In genomic region chr11:46930089-46930488, GRCh38 we compare ENCODE assay signal across 11 cellular contexts. TPM values are rescaled to one million over a fixed set of nuclear protein-coding genes. Genes with fewer than 3 reads are reported as not detected.
A peak's percentile ranks its signal among the peaks of the same experiment; 100 is the strongest.
DNase-seq lines count a peak whose midpoint lies in the region; ATAC-seq and TF ChIP-seq lines count a peak whose summit lies in the region.
"Had no signal": no experiment of that assay in that cellular context is flagged by ENCODE, and none has a peak within 500 bp of the region (broad histone marks: within the 10 kb centered on the region; RNA-seq: fewer than 3 reads in every experiment).

No MANE protein-coding gene starts in this region.

- H3K9me2 ChIP-seq in OCI-LY1 (ENCODE audit: low read depth, low read length) (no peaks in the 10 kb centered on the region), MM.1S (replicated peaks; ENCODE audit: insufficient read depth, low read length) (no peaks in the 10 kb centered on the region)

- peaks cover 25% of the 10 kb centered on the region for H3K27me3 Mint-ChIP-seq in activated T-cell treated with anti-CD3 and anti-CD28 coated beads, Interleukin-2, amount 50 U/mL, for 72 hours (ENCODE audit: low read depth)
- H3K27me3 Mint-ChIP-seq in progenitor cell of endocrine pancreas, result no peaks in the 10 kb centered on the region

- no peak overlapping the region for H3K9ac ChIP-seq in OCI-LY1 (ENCODE audit: low read length)
- no peak overlapping the region for H3K9ac ChIP-seq in MM.1S (ENCODE audit: low read length)
- H3K9ac ChIP-seq: BLaER1 had no signal

- no peaks in the 10 kb centered on the region for H4K20me1 ChIP-seq in OCI-LY1 (ENCODE audit: insufficient read depth, low read length)
- no peaks in the 10 kb centered on the region for H4K20me1 ChIP-seq in MM.1S (ENCODE audit: insufficient read depth, low read length)
- H4K20me1 ChIP-seq: BLaER1 had no signal

- H3K27me3 ChIP-seq in OCI-LY1 (ENCODE audit: insufficient read depth, low read length) (no peaks in the 10 kb centered on the region), MM.1S (replicated peaks; ENCODE audit: insufficient read depth, low read length) (no peaks in the 10 kb centered on the region)
- H3K27me3 ChIP-seq: BLaER1 had no signal

- peaks cover 1 to 2% of the 10 kb centered on the region in 2 donors for H3K9me3 Mint-ChIP-seq in activated T-cell treated with anti-CD3 and anti-CD28 coated beads, Interleukin-2, amount 50 U/mL, for 72 hours
- H3K9me3 Mint-ChIP-seq in stimulated activated effector memory CD8-positive, alpha-beta T cell treated with anti-CD3 and anti-CD28 coated beads, Interleukin-12 subunit alpha, Interleukin-12 subunit beta, amount 100 ng/mL, for 72 hours, result no peaks in the 10 kb centered on the region
- H3K9me3 Mint-ChIP-seq in progenitor cell of endocrine pancreas (ENCODE audit: low read depth), result peaks cover 4% of the 10 kb centered on the region
- H3K9me3 Mint-ChIP-seq: activated T-helper 17 cell treated with anti-CD3 and anti-CD28 coated beads, Interleukin-2, amount 50 U/mL, for 72 hours had no signal

- H3F3A ChIP-seq in OCI-LY1 (ENCODE audit: insufficient read depth, low read length) (no peaks in the 10 kb centered on the region), MM.1S (ENCODE audit: insufficient read depth, low read length) (no peaks in the 10 kb centered on the region)

- TF ChIP-seq POLR2A in erythroblast (IDR thresholded peaks at IDR 0.05; ENCODE audit: low read length), result no peak

- H3K36me3 ChIP-seq in OCI-LY1 (ENCODE audit: insufficient read depth, low read length), result no peaks in the 10 kb centered on the region
- H3K36me3 ChIP-seq in MM.1S (replicated peaks; ENCODE audit: insufficient read depth, low read length), result no peaks in the 10 kb centered on the region
- H3K36me3 ChIP-seq: BLaER1 had no signal

- H3K9me3 ChIP-seq in OCI-LY1 (ENCODE audit: low read length) (no peaks in the 10 kb centered on the region), MM.1S (replicated peaks; ENCODE audit: insufficient read depth, low read length) (no peaks in the 10 kb centered on the region)

- H3K79me2 ChIP-seq in OCI-LY1 (ENCODE audit: insufficient read depth, low read length), result no peaks in the 10 kb centered on the region
- H3K79me2 ChIP-seq in MM.1S (ENCODE audit: low read length), result no peaks in the 10 kb centered on the region

- H3K27ac ChIP-seq in OCI-LY1 (ENCODE audit: low read depth, low read length, poor library complexity, severe bottlenecking) (no peak overlapping the region), MM.1S (ENCODE audit: low read length) (no peak overlapping the region)
- H3K27ac ChIP-seq: BLaER1 had no signal

- TF ChIP-seq CTCF in OCI-LY1 (IDR thresholded peaks at IDR 0.05; ENCODE audit: low read length) (no peak), progenitor cell of endocrine pancreas (IDR thresholded peaks at IDR 0.05; ENCODE audit: unreplicated experiment) (no peak), MM.1S (IDR thresholded peaks at IDR 0.05; ENCODE audit: low read length) (no peak)

- ATAC-seq in activated T-cell treated with anti-CD3 and anti-CD28 coated beads, Interleukin-2, amount 50 U/mL, for 72 hours (replicated peaks in 1 of 2), result peak; percentile 59 to 66
- peak; percentile 70 for ATAC-seq in stimulated activated effector memory CD8-positive, alpha-beta T cell treated with anti-CD3 and anti-CD28 coated beads, Interleukin-12 subunit alpha, Interleukin-12 subunit beta, amount 100 ng/mL, for 72 hours
- ATAC-seq: activated T-helper 17 cell treated with anti-CD3 and anti-CD28 coated beads, Interleukin-2, amount 50 U/mL, for 72 hours had no signal

- H3K4me1 Mint-ChIP-seq in activated T-cell treated with anti-CD3 and anti-CD28 coated beads, Interleukin-2, amount 50 U/mL, for 72 hours (ENCODE audit: low read depth), result no peaks in the 10 kb centered on the region
- H3K4me1 Mint-ChIP-seq in stimulated activated effector memory CD8-positive, alpha-beta T cell treated with anti-CD3 and anti-CD28 coated beads, Interleukin-12 subunit alpha, Interleukin-12 subunit beta, amount 100 ng/mL, for 72 hours, result peaks cover 5% of the 10 kb centered on the region
- no peaks in the 10 kb centered on the region for H3K4me1 Mint-ChIP-seq in progenitor cell of endocrine pancreas (ENCODE audit: low read depth)
- H3K4me1 Mint-ChIP-seq: activated T-helper 17 cell treated with anti-CD3 and anti-CD28 coated beads, Interleukin-2, amount 50 U/mL, for 72 hours; endodermal cell had no signal

- H2AFZ ChIP-seq in OCI-LY1 (ENCODE audit: low read length), result 0 out of 2 replicates have a peak overlapping the region, but pooled peaks have one; percentile 63
- no peak overlapping the region for H2AFZ ChIP-seq in MM.1S (ENCODE audit: low read length)

- H3K27ac Mint-ChIP-seq in activated T-cell treated with anti-CD3 and anti-CD28 coated beads, Interleukin-2, amount 50 U/mL, for 72 hours, result no peak overlapping the region
- no peak overlapping the region for H3K27ac Mint-ChIP-seq in stimulated activated effector memory CD8-positive, alpha-beta T cell treated with anti-CD3 and anti-CD28 coated beads, Interleukin-12 subunit alpha, Interleukin-12 subunit beta, amount 100 ng/mL, for 72 hours
- H3K27ac Mint-ChIP-seq in progenitor cell of endocrine pancreas, result no peak overlapping the region
- H3K27ac Mint-ChIP-seq: activated T-helper 17 cell treated with anti-CD3 and anti-CD28 coated beads, Interleukin-2, amount 50 U/mL, for 72 hours; endodermal cell had no signal

- H3K36me3 Mint-ChIP-seq in activated T-cell treated with anti-CD3 and anti-CD28 coated beads, Interleukin-2, amount 50 U/mL, for 72 hours (ENCODE audit: insufficient read depth in 2 of 2), result no peaks in the 10 kb centered on the region
- no peaks in the 10 kb centered on the region for H3K36me3 Mint-ChIP-seq in stimulated activated effector memory CD8-positive, alpha-beta T cell treated with anti-CD3 and anti-CD28 coated beads, Interleukin-12 subunit alpha, Interleukin-12 subunit beta, amount 100 ng/mL, for 72 hours
- H3K36me3 Mint-ChIP-seq in progenitor cell of endocrine pancreas (ENCODE audit: insufficient read depth), result no peaks in the 10 kb centered on the region

- H3K4me3 Mint-ChIP-seq in activated T-cell treated with anti-CD3 and anti-CD28 coated beads, Interleukin-2, amount 50 U/mL, for 72 hours, result no peak overlapping the region
- no peak overlapping the region for H3K4me3 Mint-ChIP-seq in stimulated activated effector memory CD8-positive, alpha-beta T cell treated with anti-CD3 and anti-CD28 coated beads, Interleukin-12 subunit alpha, Interleukin-12 subunit beta, amount 100 ng/mL, for 72 hours
- H3K4me3 Mint-ChIP-seq in progenitor cell of endocrine pancreas (ENCODE audit: low read depth), result no peak overlapping the region
- H3K4me3 Mint-ChIP-seq: activated T-helper 17 cell treated with anti-CD3 and anti-CD28 coated beads, Interleukin-2, amount 50 U/mL, for 72 hours; endodermal cell had no signal

- H3K4me2 ChIP-seq in OCI-LY1 (ENCODE audit: low read length), result no peak overlapping the region
- no peak overlapping the region for H3K4me2 ChIP-seq in MM.1S (ENCODE audit: low read depth, low read length)
- H3K4me2 ChIP-seq: BLaER1 had no signal

- no peak for DNase-seq in activated T-cell treated with anti-CD3 and anti-CD28 coated beads, Interleukin-2, amount 50 U/mL, for 72 hours
- no peak for DNase-seq in activated T-cell treated with anti-CD3 and anti-CD28 coated beads, Interleukin-2, amount 50 U/mL, for 1 hour
- DNase-seq in erythroblast (lab: John Stamatoyannopoulos, UW) (peak; percentile 36 to 45), progenitor cell of endocrine pancreas (ENCODE audit: low spot score, unreplicated experiment) (no peak), MM.1S (no peak), SKM-1 treated with dmso at 0.1 percent for 144 hours (lab: John Stamatoyannopoulos, UW; ENCODE audit: unreplicated experiment) (no peak)
- DNase-seq in stimulated activated effector memory CD8-positive, alpha-beta T cell treated with anti-CD3 and anti-CD28 coated beads, Interleukin-12 subunit alpha, Interleukin-12 subunit beta, amount 100 ng/mL, for 72 hours (ENCODE audit: low spot score in 2 of 2), result no peak
- DNase-seq: endodermal cell had no signal

- no peak overlapping the region for H3K4me3 ChIP-seq in OCI-LY1 (ENCODE audit: low read depth, low read length, poor library complexity, severe bottlenecking)
- H3K4me3 ChIP-seq in MM.1S (ENCODE audit: low read length), result no peak overlapping the region
- H3K4me3 ChIP-seq: BLaER1 had no signal

- H3K4me1 ChIP-seq in OCI-LY1 (ENCODE audit: insufficient read depth, low read length, severe bottlenecking) (peaks cover 7% of the 10 kb centered on the region), MM.1S (ENCODE audit: low read length) (no peaks in the 10 kb centered on the region)
- H3K4me1 ChIP-seq: BLaER1 had no signal

RNA-seq across cellular contexts. Expression of gene CSTPP1, which starts 6.5 kb away (rescaled TPM):
- 10 to 100 TPM; 20.4 to 21.2 TPM for total RNA-seq in activated T-cell treated with anti-CD3 and anti-CD28 coated beads, Interleukin-2, amount 50 U/mL, for 72 hours
- 63.3 and 66.1 TPM in 2 replicates for total RNA-seq in progenitor cell of endocrine pancreas

RNA-seq across cellular contexts. Expression of gene LRP4, which starts 11.7 kb away (rescaled TPM):
- total RNA-seq in activated T-cell treated with anti-CD3 and anti-CD28 coated beads, Interleukin-2, amount 50 U/mL, for 72 hours, result under 1 TPM in 1 of 2 donors, not detected in 1; 0.09 TPM
- total RNA-seq in progenitor cell of endocrine pancreas, result 8.7 and 11.0 TPM in 2 replicates

Comparison
In these comparisons a context has a peak if more than half of its experiments do, and no peak if none do; other contexts are left out.
1. DNase-seq: peak in erythroblast (2 of 2); none in activated T-cell treated with anti-CD3 and anti-CD28 coated beads, Interleukin-2, amount 50 U/mL, for 72 hours (0 of 2), activated T-cell treated with anti-CD3 and anti-CD28 coated beads, Interleukin-2, amount 50 U/mL, for 1 hour (single experiment), stimulated activated effector memory CD8-positive, alpha-beta T cell treated with anti-CD3 and anti-CD28 coated beads, Interleukin-12 subunit alpha, Interleukin-12 subunit beta, amount 100 ng/mL, for 72 hours (0 of 2), progenitor cell of endocrine pancreas (single experiment), MM.1S (single experiment) and SKM-1 treated with dmso at 0.1 percent for 144 hours (single experiment).